In genomic region chr4:42315231-42315630, GRCh38 we compare ENCODE assay signal across 32 cellular contexts.
"Had no signal": no experiment of that assay in that cellular context is flagged by ENCODE, and none has a peak within 500 bp of the region (broad histone marks: within the 10 kb centered on the region; RNA-seq: fewer than 3 reads in every experiment).

No MANE protein-coding gene starts in this region.

- H3K27ac ChIP-seq: ascending aorta, breast epithelium, cardiac muscle cell, colonic mucosa, esophagus muscularis mucosa, foreskin keratinocyte, gastrocnemius medialis, heart left ventricle, WERI-Rb-1 had no signal

- H3K9me3 ChIP-seq: ascending aorta, breast epithelium, colonic mucosa, esophagus muscularis mucosa, gastrocnemius medialis, heart left ventricle had no signal

- ATAC-seq: activated CD4-positive, CD25-positive, alpha-beta regulatory T cell treated with anti-CD3 and anti-CD28 coated beads, Interleukin-2, amount 50 U/mL, for 24 hours; activated CD8-positive, alpha-beta memory T cell treated with anti-CD3 and anti-CD28 coated beads, Interleukin-2, amount 10 ng/mL, durations not matched to agents 7 days and 5 days; activated CD8-positive, alpha-beta T cell treated with anti-CD3 and anti-CD28 coated beads for 36 hours; activated naive CD4-positive, alpha-beta T cell treated with anti-CD3 and anti-CD28 coated beads, Interleukin-2, amount 50 U/mL, for 72 hours; foreskin keratinocyte; gastrocnemius medialis; heart left ventricle; T-helper 17 cell had no signal

- H3K4me3 ChIP-seq: ascending aorta, breast epithelium, cardiac muscle cell, colonic mucosa, esophagus muscularis mucosa, gastrocnemius medialis, heart left ventricle had no signal

- DNase-seq: activated B cell treated with CpG ODN at 0.5 μM for 24 hours; activated CD4-positive, alpha-beta T cell treated with anti-CD3 and anti-CD28 coated beads for 48 hours; activated CD4-positive, alpha-beta T cell treated with anti-CD3 and anti-CD28 coated beads, Interleukin-2, amount 50 U/mL, for 1 hour; activated CD4-positive, alpha-beta T cell treated with anti-CD3 and anti-CD28 coated beads, Interleukin-2, amount 50 U/mL, for 48 hours; activated CD8-positive, alpha-beta memory T cell treated with anti-CD3 and anti-CD28 coated beads, Interleukin-2, amount 10 ng/mL, durations not matched to agents 7 days and 5 days; activated CD8-positive, alpha-beta memory T cell treated with anti-CD3 and anti-CD28 coated beads, Interleukin-2, amount 50 U/mL, for 4 hours; activated CD8-positive, alpha-beta T cell treated with anti-CD3 and anti-CD28 coated beads for 36 hours; activated effector memory CD4-positive, alpha-beta T cell treated with anti-CD3 and anti-CD28 coated beads, Interleukin-2, amount 50 U/mL, for 16 hours; activated naive CD4-positive, alpha-beta T cell; activated naive CD4-positive, alpha-beta T cell treated with anti-CD3 and anti-CD28 coated beads, Interleukin-2, amount 10 ng/mL, durations not matched to agents 7 days and 5 days; activated naive CD8-positive, alpha-beta T cell treated with anti-CD3 and anti-CD28 coated beads, Interleukin-2, amount 10 ng/mL, durations not matched to agents 7 days and 5 days; activated T-cell treated with anti-CD3 and anti-CD28 coated beads, Interleukin-2, amount 50 U/mL, for 1 hour; activated T-cell treated with anti-CD3 and anti-CD28 coated beads, Interleukin-2, amount 50 U/mL, for 48 hours; central memory CD4-positive, alpha-beta T cell; cerebellar nuclear complex; colonic mucosa; effector CD8-positive, alpha-beta T cell; erythroblast; foreskin keratinocyte; gastrocnemius medialis; glutamatergic neuron; heart left ventricle; T-helper 1 cell; T-helper 17 cell; T1000; WERI-Rb-1 had no signal

- H3K27me3 ChIP-seq: ascending aorta, breast epithelium, cardiac muscle cell, colonic mucosa, foreskin keratinocyte, gastrocnemius medialis, heart left ventricle had no signal

- H3K36me3 ChIP-seq: ascending aorta, breast epithelium, cardiac muscle cell, colonic mucosa, esophagus muscularis mucosa, gastrocnemius medialis, heart left ventricle, WERI-Rb-1 had no signal

- H3K4me1 ChIP-seq: ascending aorta, breast epithelium, colonic mucosa, esophagus muscularis mucosa, foreskin keratinocyte, gastrocnemius medialis, heart left ventricle had no signal
